In genomic region chr2:154827286-154827685, GRCh38 we compare ENCODE assay signal across 24 cellular contexts.
"Had no signal": no experiment of that assay in that cellular context is flagged by ENCODE, and none has a peak within 500 bp of the region (broad histone marks: within the 10 kb centered on the region; RNA-seq: fewer than 3 reads in every experiment).

No MANE protein-coding gene starts in this region.

- H3K27ac ChIP-seq: Peyer's patch, RWPE1, SJSA1, VCaP had no signal

- H3K4me1 ChIP-seq: Peyer's patch, SJSA1 had no signal

- H3K9me3 ChIP-seq: Peyer's patch, SJSA1 had no signal

- H3K36me3 ChIP-seq: Peyer's patch, SJSA1 had no signal

- H3K27me3 ChIP-seq: Peyer's patch, SJSA1 had no signal

- DNase-seq: activated CD4-positive, alpha-beta memory T cell treated with anti-CD3 and anti-CD28 coated beads for 36 hours; activated CD4-positive, alpha-beta T cell treated with anti-CD3 and anti-CD28 coated beads, Interleukin-2, amount 10 ng/mL, durations not matched to agents 7 days and 5 days; activated CD4-positive, CD25-positive, alpha-beta regulatory T cell; activated CD8-positive, alpha-beta memory T cell treated with anti-CD3 and anti-CD28 coated beads for 24 hours; activated gamma-delta T cell; activated naive CD4-positive, alpha-beta T cell treated with anti-CD3 and anti-CD28 coated beads for 36 hours; activated T-cell treated with anti-CD3 and anti-CD28 coated beads for 4 hours; activated T-cell treated with anti-CD3 and anti-CD28 coated beads, Interleukin-2, amount 50 U/mL, for 48 hours; amygdala; IMR-90; Kasumi-1; KBM-7; NCI-H1048; NCI-H146; NCI-H2029; NCI-H2107; Peyer's patch; Right ventricle myocardium superior; T-helper 17 cell; T1000 had no signal

- ATAC-seq: activated T-helper 17 cell treated with anti-CD3 and anti-CD28 coated beads, Interleukin-2, amount 50 U/mL, for 72 hours; T-helper 17 cell had no signal

- H3K4me3 ChIP-seq: Peyer's patch, SJSA1 had no signal
